In genomic region chr12:26056335-26056734, GRCh38 we compare ENCODE assay signal across 12 cellular contexts.
DNase-seq lines count a peak whose midpoint lies in the region; ATAC-seq and TF ChIP-seq lines count a peak whose summit lies in the region.
"Had no signal": no experiment of that assay in that cellular context is flagged by ENCODE, and none has a peak within 500 bp of the region (broad histone marks: within the 10 kb centered on the region; RNA-seq: fewer than 3 reads in every experiment).

No MANE protein-coding gene starts in this region.

- ATAC-seq in stimulated activated naive CD8-positive, alpha-beta T cell treated with anti-CD3 and anti-CD28 coated beads, Interleukin-15, amount 100 ng/mL, for 72 hours: peak; percentile 52
- ATAC-seq in stimulated activated naive CD8-positive, alpha-beta T cell treated with anti-CD3 and anti-CD28 coated beads, Interleukin-15, Interleukin-2, amounts not matched to agents 100 U/mL and 50 U/mL, for 24 hours: no peak
- ATAC-seq in GM19023 (IDR thresholded peaks at IDR 0.05; ENCODE audit: unreplicated experiment) (no peak), HG03097 (IDR thresholded peaks at IDR 0.05; ENCODE audit: low FRiP score, unreplicated experiment) (no peak), HG03135 (IDR thresholded peaks at IDR 0.05; ENCODE audit: unreplicated experiment) (no peak)
- ATAC-seq: sciatic nerve had no signal

- no peak overlapping the region for H3K4me3 ChIP-seq in Peyer's patch
- H3K4me3 ChIP-seq: HAP-1 had no signal

- no peak overlapping the region for H3K4me3 Mint-ChIP-seq in stimulated activated naive CD8-positive, alpha-beta T cell treated with anti-CD3 and anti-CD28 coated beads, Interleukin-15, amount 100 ng/mL, for 72 hours

- DNase-seq in stimulated activated naive CD8-positive, alpha-beta T cell treated with anti-CD3 and anti-CD28 coated beads, Interleukin-15, amount 100 ng/mL, for 72 hours: no peak
- no peak for DNase-seq in stimulated activated naive CD8-positive, alpha-beta T cell treated with anti-CD3 and anti-CD28 coated beads, Interleukin-15, Interleukin-2, amounts not matched to agents 100 U/mL and 50 U/mL, for 24 hours
- DNase-seq in SW480 (ENCODE audit: low spot score): peak; percentile 55
- peak; percentile 37 for DNase-seq in iris pigment epithelial cell (ENCODE audit: low read depth)
- no peak for DNase-seq in Peyer's patch
- DNase-seq: activated T-cell treated with anti-CD3 and anti-CD28 coated beads for 4 hours, mesenchymal stem cell had no signal

- no peak for TF ChIP-seq POLR2A in Peyer's patch (IDR thresholded peaks at IDR 0.05)

- no peaks in the 10 kb centered on the region for H3K27me3 Mint-ChIP-seq in stimulated activated naive CD8-positive, alpha-beta T cell treated with anti-CD3 and anti-CD28 coated beads, Interleukin-15, amount 100 ng/mL, for 72 hours

- H3K27ac Mint-ChIP-seq in stimulated activated naive CD8-positive, alpha-beta T cell treated with anti-CD3 and anti-CD28 coated beads, Interleukin-15, amount 100 ng/mL, for 72 hours: no peak overlapping the region

- H3K9me3 Mint-ChIP-seq in stimulated activated naive CD8-positive, alpha-beta T cell treated with anti-CD3 and anti-CD28 coated beads, Interleukin-15, amount 100 ng/mL, for 72 hours: no peaks in the 10 kb centered on the region

- no peak overlapping the region for H3K27ac ChIP-seq in Peyer's patch

- TF ChIP-seq CTCF in Peyer's patch (IDR thresholded peaks at IDR 0.05): no peak

- no peaks in the 10 kb centered on the region for H3K9me3 ChIP-seq in Peyer's patch
- H3K9me3 ChIP-seq: HAP-1 had no signal

- H3K4me1 Mint-ChIP-seq in stimulated activated naive CD8-positive, alpha-beta T cell treated with anti-CD3 and anti-CD28 coated beads, Interleukin-15, amount 100 ng/mL, for 72 hours: no peaks in the 10 kb centered on the region

- H3K27me3 ChIP-seq in Peyer's patch: no peaks in the 10 kb centered on the region

- no peaks in the 10 kb centered on the region for H3K36me3 ChIP-seq in Peyer's patch
- H3K36me3 ChIP-seq: HAP-1 had no signal

- H3K4me1 ChIP-seq in Peyer's patch: no peaks in the 10 kb centered on the region
- H3K4me1 ChIP-seq: HAP-1 had no signal

Comparison
In these comparisons a context has a peak if more than half of its experiments do, and no peak if none do; other contexts are left out.
1. DNase-seq: peak in SW480 (single experiment) and iris pigment epithelial cell (single experiment); none in stimulated activated naive CD8-positive, alpha-beta T cell treated with anti-CD3 and anti-CD28 coated beads, Interleukin-15, amount 100 ng/mL, for 72 hours (0 of 2), stimulated activated naive CD8-positive, alpha-beta T cell treated with anti-CD3 and anti-CD28 coated beads, Interleukin-15, Interleukin-2, amounts not matched to agents 100 U/mL and 50 U/mL, for 24 hours (single experiment) and Peyer's patch (0 of 3).